ENCODE assay signal across 1 cellular context in the genomic region with DNA sequence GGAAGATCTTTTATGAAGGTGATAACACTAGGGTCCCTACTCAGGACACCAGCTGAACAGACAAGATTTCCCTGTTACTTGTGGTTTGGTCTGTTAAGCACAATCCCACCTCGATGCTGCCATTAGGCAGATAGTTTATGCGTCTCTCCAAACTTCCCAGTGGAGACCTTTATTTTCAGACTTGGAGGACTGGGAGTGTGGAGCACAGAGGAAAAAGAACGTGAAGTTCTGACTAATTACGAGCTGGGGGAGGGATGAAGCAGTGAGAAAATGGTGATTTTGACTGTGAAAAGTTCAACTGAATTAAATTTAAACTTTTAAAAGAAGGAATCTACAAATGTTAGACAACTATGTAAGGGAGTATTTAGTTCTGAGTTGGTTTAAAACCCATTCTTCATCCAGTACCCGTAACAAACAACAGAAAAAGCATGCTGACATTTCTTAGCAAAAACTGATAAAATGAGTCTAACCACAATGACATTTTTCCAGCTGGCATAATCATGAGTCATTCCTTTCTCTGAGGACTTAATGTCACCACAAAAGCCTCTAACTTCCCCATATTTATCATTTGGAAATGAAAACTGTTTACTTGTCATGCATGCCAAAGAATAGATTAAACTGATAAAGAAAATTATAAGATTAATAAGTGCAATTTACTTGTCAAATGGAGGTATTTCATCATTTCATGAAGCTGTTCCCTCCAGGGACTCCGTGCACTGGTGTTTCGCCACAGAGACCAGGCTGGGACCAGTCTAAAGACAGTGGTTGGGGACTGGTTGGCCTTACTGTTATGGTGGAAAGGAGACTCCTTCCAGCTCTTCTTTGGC.
TF ChIP-seq lines count a peak whose summit lies in the region.

No MANE protein-coding gene starts in this region.

TF ChIP-seq in GM12878, 131 proteins besides CTCF, POLR2A, EP300 and RAD21 (continued from another document):
- TF ChIP-seq NR2F1 (conservative IDR thresholded peaks at IDR 0.05), result no peak
- TF ChIP-seq, protein P1, sequence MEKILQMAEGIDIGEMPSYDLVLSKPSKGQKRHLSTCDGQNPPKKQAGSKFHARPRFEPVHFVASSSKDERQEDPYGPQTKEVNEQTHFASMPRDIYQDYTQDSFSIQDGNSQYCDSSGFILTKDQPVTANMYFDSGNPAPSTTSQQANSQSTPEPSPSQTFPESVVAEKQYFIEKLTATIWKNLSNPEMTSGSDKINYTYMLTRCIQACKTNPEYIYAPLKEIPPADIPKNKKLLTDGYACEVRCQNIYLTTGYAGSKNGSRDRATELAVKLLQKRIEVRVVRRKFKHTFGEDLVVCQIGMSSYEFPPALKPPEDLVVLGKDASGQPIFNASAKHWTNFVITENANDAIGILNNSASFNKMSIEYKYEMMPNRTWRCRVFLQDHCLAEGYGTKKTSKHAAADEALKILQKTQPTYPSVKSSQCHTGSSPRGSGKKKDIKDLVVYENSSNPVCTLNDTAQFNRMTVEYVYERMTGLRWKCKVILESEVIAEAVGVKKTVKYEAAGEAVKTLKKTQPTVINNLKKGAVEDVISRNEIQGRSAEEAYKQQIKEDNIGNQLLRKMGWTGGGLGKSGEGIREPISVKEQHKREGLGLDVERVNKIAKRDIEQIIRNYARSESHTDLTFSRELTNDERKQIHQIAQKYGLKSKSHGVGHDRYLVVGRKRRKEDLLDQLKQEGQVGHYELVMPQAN (conservative IDR thresholded peaks at IDR 0.05), result no peak
- no peak for TF ChIP-seq IRF4 (IDR thresholded peaks at IDR 0.05; ENCODE audit: low read depth, low read length)
- TF ChIP-seq DPF2 (IDR thresholded peaks at IDR 0.05), result 0 out of 2 replicates have a peak, but pooled peaks have one; percentile 24
- TF ChIP-seq WRNIP1 (IDR thresholded peaks at IDR 0.05; ENCODE audit: borderline replicate concordance, low read depth, low read length), result no peak
- no peak for TF ChIP-seq ZZZ3 (IDR thresholded peaks at IDR 0.05; ENCODE audit: control insufficient read depth, insufficient read length, low read depth)
- TF ChIP-seq, protein P2, sequence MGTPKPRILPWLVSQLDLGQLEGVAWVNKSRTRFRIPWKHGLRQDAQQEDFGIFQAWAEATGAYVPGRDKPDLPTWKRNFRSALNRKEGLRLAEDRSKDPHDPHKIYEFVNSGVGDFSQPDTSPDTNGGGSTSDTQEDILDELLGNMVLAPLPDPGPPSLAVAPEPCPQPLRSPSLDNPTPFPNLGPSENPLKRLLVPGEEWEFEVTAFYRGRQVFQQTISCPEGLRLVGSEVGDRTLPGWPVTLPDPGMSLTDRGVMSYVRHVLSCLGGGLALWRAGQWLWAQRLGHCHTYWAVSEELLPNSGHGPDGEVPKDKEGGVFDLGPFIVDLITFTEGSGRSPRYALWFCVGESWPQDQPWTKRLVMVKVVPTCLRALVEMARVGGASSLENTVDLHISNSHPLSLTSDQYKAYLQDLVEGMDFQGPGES (IDR thresholded peaks at IDR 0.05), result no peak
- no peak for TF ChIP-seq MTA3 (IDR thresholded peaks at IDR 0.05; ENCODE audit: borderline replicate concordance, low read length)
- TF ChIP-seq, protein P3, sequence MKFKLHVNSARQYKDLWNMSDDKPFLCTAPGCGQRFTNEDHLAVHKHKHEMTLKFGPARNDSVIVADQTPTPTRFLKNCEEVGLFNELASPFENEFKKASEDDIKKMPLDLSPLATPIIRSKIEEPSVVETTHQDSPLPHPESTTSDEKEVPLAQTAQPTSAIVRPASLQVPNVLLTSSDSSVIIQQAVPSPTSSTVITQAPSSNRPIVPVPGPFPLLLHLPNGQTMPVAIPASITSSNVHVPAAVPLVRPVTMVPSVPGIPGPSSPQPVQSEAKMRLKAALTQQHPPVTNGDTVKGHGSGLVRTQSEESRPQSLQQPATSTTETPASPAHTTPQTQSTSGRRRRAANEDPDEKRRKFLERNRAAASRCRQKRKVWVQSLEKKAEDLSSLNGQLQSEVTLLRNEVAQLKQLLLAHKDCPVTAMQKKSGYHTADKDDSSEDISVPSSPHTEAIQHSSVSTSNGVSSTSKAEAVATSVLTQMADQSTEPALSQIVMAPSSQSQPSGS (IDR thresholded peaks at IDR 0.05; ENCODE audit: low read length), result peak; percentile 26; the same call in 1 of the 2 replicates
- TF ChIP-seq MEF2B (IDR thresholded peaks at IDR 0.05; ENCODE audit: partially characterized antibody, poor library complexity, severe bottlenecking), result no peak
- TF ChIP-seq IKZF1 (conservative IDR thresholded peaks at IDR 0.05), result peak; percentile 52; the same call in 1 of the 2 replicates
TF ChIP-seq in GM12878: peak in this region for 4.
